In genomic region chr10:50884302-50884701, GRCh38 we compare ENCODE assay signal across 22 cellular contexts. TPM values are rescaled to one million over a fixed set of nuclear protein-coding genes. Genes with fewer than 3 reads are reported as not detected.
DNase-seq lines count a peak whose midpoint lies in the region; ATAC-seq and TF ChIP-seq lines count a peak whose summit lies in the region.
"Had no signal": no experiment of that assay in that cellular context is flagged by ENCODE, and none has a peak within 500 bp of the region (broad histone marks: within the 10 kb centered on the region; RNA-seq: fewer than 3 reads in every experiment).

No MANE protein-coding gene starts in this region.

- peak overlapping the region; percentile 55 for H3K4me3 ChIP-seq in Caco-2 (ENCODE audit: low read depth, low read length)
- peak overlapping the region; percentile 65 to 73 for H3K4me3 ChIP-seq in duodenal mucosa (ENCODE audit: low read depth in 1 of 2, low read length in 2 of 2)
- H3K4me3 ChIP-seq in liver (ENCODE audit: low read depth in 1 of 3, low read length in 3 of 3): peak overlapping the region; percentile 55 to 90 (median 79)
- peak overlapping the region; percentile 41 for H3K4me3 ChIP-seq in smooth muscle cell
- H3K4me3 ChIP-seq: K562 had no signal

- H3K27ac ChIP-seq in duodenal mucosa (ENCODE audit: low read depth, low read length) (no peak overlapping the region), liver (ENCODE audit: low read depth in 1 of 2, low read length in 2 of 2) (peak overlapping the region; percentile 84 to 93), smooth muscle cell (ENCODE audit: low read depth) (no peak overlapping the region), substantia nigra (ENCODE audit: low read depth, low read length, poor library complexity, severe bottlenecking) (no peak overlapping the region)

- H4K20me1 ChIP-seq in smooth muscle cell (ENCODE audit: low read depth): no peaks in the 10 kb centered on the region

- no peaks in the 10 kb centered on the region for H3K27me3 Mint-ChIP-seq in Caco-2 (ENCODE audit: insufficient read depth, unreplicated experiment)

- H3K4me3 Mint-ChIP-seq in Caco-2 (ENCODE audit: unreplicated experiment): peak overlapping the region; percentile 85

- no peaks in the 10 kb centered on the region for H3K9me3 ChIP-seq in Caco-2
- H3K9me3 ChIP-seq in duodenal mucosa (ENCODE audit: control insufficient read depth in 1 of 2, low read length in 2 of 2): no peaks in the 10 kb centered on the region
- H3K9me3 ChIP-seq in liver (ENCODE audit: control insufficient read depth in 4 of 4, low read length in 3 of 4): no peaks in the 10 kb centered on the region
- H3K9me3 ChIP-seq in smooth muscle cell (replicated peaks; ENCODE audit: low read depth): no peaks in the 10 kb centered on the region
- H3K9me3 ChIP-seq: Peyer's patch had no signal

- H2AFZ ChIP-seq in smooth muscle cell (ENCODE audit: low read depth): no peak overlapping the region

- POLR2A ChIA-PET in Caco-2 (lab: Charles Lee): interaction anchor here (1.0 kb wide), 1 partner anchor 17 kb away, joined by 3 read pairs; no protein-coding TSS in a partner anchor

- 19% methylated on average over 3 of the region's 3 CpGs for WGBS in liver
- WGBS in smooth muscle cell (ENCODE audit: low lambda C conversion rate): 76% methylated on average over 3 of the region's 3 CpGs

- peak overlapping the region in 1 of 2 donors; percentile 55 for H3K9ac ChIP-seq in duodenal mucosa (ENCODE audit: low read depth in 1 of 2, low read length in 2 of 2)
- H3K9ac ChIP-seq in liver (ENCODE audit: low read depth in 1 of 2, low read length in 2 of 2): peak overlapping the region; percentile 84 to 96
- no peak overlapping the region for H3K9ac ChIP-seq in smooth muscle cell (ENCODE audit: low read depth)

- TF ChIP-seq CTCF in Caco-2 (IDR thresholded peaks at IDR 0.05; ENCODE audit: insufficient read depth in 1 of 2, low read depth in 1 of 2, low read length in 1 of 2, severe bottlenecking in 1 of 2, unreplicated experiment in 1 of 2) (no peak), liver (IDR thresholded peaks at IDR 0.05; ENCODE audit: low read depth, low read length, missing input control) (no peak), smooth muscle cell (IDR thresholded peaks at IDR 0.05; ENCODE audit: borderline replicate concordance, insufficient read depth, poor library complexity, severe bottlenecking) (no peak)

- H3K9me3 Mint-ChIP-seq in Caco-2 (ENCODE audit: unreplicated experiment): no peaks in the 10 kb centered on the region

- BruUV-seq in Caco-2 (replicated peaks; lab: Mats Ljungman, UMichigan): no TSS peak

- DNase-seq in Caco-2: no peak
- no peak for DNase-seq in smooth muscle cell (lab: John Stamatoyannopoulos, UW; ENCODE audit: unreplicated experiment)
- DNase-seq in kidney glomerular epithelial cell (lab: John Stamatoyannopoulos, UW): no peak
- DNase-seq in T-helper 1 cell: no peak
- DNase-seq in substantia nigra (lab: John Stamatoyannopoulos, UW): no peak
- DNase-seq: H7, MV-4-11, NCI-H1105, NCI-H1436 treated with DMSO at 0.1 percent for 48 hours, NCI-H2029, NCI-H446, Peyer's patch, SHP77 treated with DMSO at 0.1 percent for 48 hours had no signal

- H3F3A ChIP-seq in smooth muscle cell (ENCODE audit: low read depth): no peaks in the 10 kb centered on the region

- H3K79me2 ChIP-seq in smooth muscle cell (ENCODE audit: low read depth): no peaks in the 10 kb centered on the region

- no peak overlapping the region for H3K4me2 ChIP-seq in smooth muscle cell

- peaks cover 5% of the 10 kb centered on the region for H3K36me3 Mint-ChIP-seq in Caco-2 (ENCODE audit: insufficient read depth, unreplicated experiment)

- H3K27ac Mint-ChIP-seq in Caco-2 (ENCODE audit: unreplicated experiment): peak overlapping the region; percentile 86

- ATAC-seq in GM19467 (IDR thresholded peaks at IDR 0.05; ENCODE audit: unreplicated experiment): no peak
- ATAC-seq: K562 had no signal

- TF ChIP-seq RAD21 in liver (IDR thresholded peaks at IDR 0.05): no peak

- H3K4me1 ChIP-seq in Caco-2: peaks cover 33% of the 10 kb centered on the region
- H3K4me1 ChIP-seq in duodenal mucosa (ENCODE audit: control insufficient read depth in 1 of 2, insufficient read depth in 2 of 2, low read length in 2 of 2): peaks cover 12 to 26% of the 10 kb centered on the region in 2 donors
- H3K4me1 ChIP-seq in liver (ENCODE audit: control insufficient read depth in 4 of 4, insufficient read depth in 4 of 4, low read length in 3 of 4): peaks cover 8 to 45% (median 24%) of the 10 kb centered on the region in 4 donors
- no peaks in the 10 kb centered on the region for H3K4me1 ChIP-seq in smooth muscle cell (ENCODE audit: low read depth)

- CTCF ChIA-PET in Caco-2 (lab: Charles Lee): interaction anchor here (1.2 kb wide), 1 partner anchor 52 kb away, joined by 5 read pairs; no protein-coding TSS in a partner anchor

- peaks cover 15% of the 10 kb centered on the region for H3K4me1 Mint-ChIP-seq in Caco-2 (ENCODE audit: low read depth, unreplicated experiment)

- H3K27me3 ChIP-seq in Caco-2 (replicated peaks; ENCODE audit: control insufficient read depth, insufficient read depth, low read length) (no peaks in the 10 kb centered on the region), duodenal mucosa (ENCODE audit: control insufficient read depth in 1 of 2, insufficient read depth in 2 of 2, low read length in 2 of 2) (no peaks in the 10 kb centered on the region), liver (ENCODE audit: control insufficient read depth in 4 of 4, insufficient read depth in 4 of 4, low read length in 3 of 4) (no peaks in the 10 kb centered on the region), smooth muscle cell (ENCODE audit: low read depth) (no peaks in the 10 kb centered on the region)
- H3K27me3 ChIP-seq: Peyer's patch had no signal

- intact Hi-C loops in Caco-2 (cut with micrococcal nuclease; ENCODE audit: unreplicated experiment): no loop called here

- no peaks in the 10 kb centered on the region for H3K36me3 ChIP-seq in Caco-2 (ENCODE audit: control insufficient read depth, insufficient read depth, low read length)
- no peaks in the 10 kb centered on the region for H3K36me3 ChIP-seq in duodenal mucosa (ENCODE audit: control insufficient read depth in 1 of 2, insufficient read depth in 2 of 2, low read length in 2 of 2)
- H3K36me3 ChIP-seq in liver (ENCODE audit: control insufficient read depth in 4 of 4, insufficient read depth in 3 of 4, low read depth in 1 of 4, low read length in 3 of 4): peaks cover 0 to 3% (median 0%) of the 10 kb centered on the region in 4 donors
- no peaks in the 10 kb centered on the region for H3K36me3 ChIP-seq in smooth muscle cell (ENCODE audit: low read depth)
- H3K36me3 ChIP-seq: Peyer's patch had no signal

TF ChIP-seq in liver, 16 proteins besides CTCF, POLR2A, EP300 and RAD21 (continues in another document):
- no peak for TF ChIP-seq RXRA (IDR thresholded peaks at IDR 0.05)
- no peak for TF ChIP-seq SP1 (IDR thresholded peaks at IDR 0.05)
- TF ChIP-seq ZBTB33 (IDR thresholded peaks at IDR 0.05): no peak
- TF ChIP-seq REST (IDR thresholded peaks at IDR 0.05): no peak
- no peak for TF ChIP-seq HNF4A (conservative IDR thresholded peaks at IDR 0.05)
- TF ChIP-seq TAF1 (conservative IDR thresholded peaks at IDR 0.05): no peak
- no peak for TF ChIP-seq FOXA2 (IDR thresholded peaks at IDR 0.05)
- no peak for TF ChIP-seq EGR1 (IDR thresholded peaks at IDR 0.05; ENCODE audit: low read depth in 2 of 2)
- TF ChIP-seq ATF3 (IDR thresholded peaks at IDR 0.05): no peak

RNA-seq across cellular contexts. Expression of gene A1CF, which starts 1.1 kb away (rescaled TPM):
- 29.9 and 36.0 TPM in 2 replicates for total RNA-seq in Caco-2 (2022)
- 100 to 1,000 TPM in 1 of 2 donors, 10 to 100 TPM in 1; 44.6 to 198 TPM for total RNA-seq in liver
- 100 to 1,000 TPM in 1 of 2 donors, 10 to 100 TPM in 1; 31.8 to 177 TPM for polyA plus RNA-seq in liver
- not detected in 2 replicates for total RNA-seq in smooth muscle cell
- polyA plus RNA-seq in smooth muscle cell: not detected in 2 replicates
- total RNA-seq: A172, H7, HT1080, LHCN-M2, MCF 10A had no signal
- polyA plus RNA-seq: BJ, K562 had no signal

Comparison
In these comparisons a context has a peak if more than half of its experiments do, and no peak if none do; other contexts are left out.
1. H3K27ac ChIP-seq: peak in liver (2 of 2); none in duodenal mucosa (single experiment), smooth muscle cell (single experiment) and substantia nigra (single experiment).
2. RNA of gene A1CF, which starts 1.1 kb away (total RNA-seq): 44.6 to 198 TPM in liver and 29.9 to 36.0 TPM in Caco-2; not detected in smooth muscle cell; every median in the first group is over 10 times any median in the second.
3. Peak in every context shown above with its lines, with median percentiles within 50 percentile points of each other: H3K4me3 ChIP-seq.